27 cellular contexts compared by ENCODE assay signal in genomic region chr7:101450064-101450463, GRCh38.
"Had no signal": no experiment of that assay in that cellular context is flagged by ENCODE, and none has a peak within 500 bp of the region (broad histone marks: within the 10 kb centered on the region; RNA-seq: fewer than 3 reads in every experiment).

No MANE protein-coding gene starts in this region.

- FAIRE-seq: endothelial cell of umbilical vein had no signal

- H2AFZ ChIP-seq: hepatocyte had no signal

- H3K27ac ChIP-seq: breast epithelium, gastroesophageal sphincter, hepatocyte, neutrophil, ovary, right lobe of liver, skin epidermis, stomach, thyroid gland had no signal

- H3K9me3 Mint-ChIP-seq: activated naive CD8-positive, alpha-beta T cell treated with anti-CD3 and anti-CD28 coated beads, Interleukin-2, amount 50 U/mL, for 24 hours; mesothelial cell of epicardium; naive B cell; nephron progenitor cell had no signal

- DNase-seq: activated CD4-positive, alpha-beta T cell treated with anti-CD3 and anti-CD28 coated beads for 4 hours; activated CD4-positive, alpha-beta T cell treated with anti-CD3 and anti-CD28 coated beads, Interleukin-2, amount 50 U/mL, for 4 hours; activated CD8-positive, alpha-beta memory T cell treated with anti-CD3 and anti-CD28 coated beads, Interleukin-2, amount 50 U/mL, for 4 hours; activated gamma-delta T cell; activated naive CD4-positive, alpha-beta T cell treated with anti-CD3 and anti-CD28 coated beads, Interleukin-2, amount 50 U/mL, for 16 hours; activated naive CD8-positive, alpha-beta T cell treated with anti-CD3 and anti-CD28 coated beads, Interleukin-2, amount 50 U/mL, for 24 hours; activated T-cell treated with anti-CD3 and anti-CD28 coated beads, Interleukin-2, amount 50 U/mL, for 1 hour; amygdala; central memory CD4-positive, alpha-beta T cell; islet precursor cell; left cardiac atrium; mammary epithelial cell; naive B cell; nephron progenitor cell; ovary; right lobe of liver; stimulated activated CD4-positive, alpha-beta T cell treated with anti-CD3 and anti-CD28 coated beads, Interleukin-12 subunit alpha, Interleukin-12 subunit beta, amount 100 ng/mL, for 4 hours; stimulated activated CD4-positive, alpha-beta T cell treated with anti-CD3 and anti-CD28 coated beads, Interleukin-4, amount 100 ng/mL, for 1 hour; stomach; thyroid gland had no signal

- H3K36me3 ChIP-seq: breast epithelium, gastroesophageal sphincter, neutrophil, ovary, right lobe of liver, stomach, thyroid gland had no signal

- H3K27ac Mint-ChIP-seq: activated naive CD8-positive, alpha-beta T cell treated with anti-CD3 and anti-CD28 coated beads, Interleukin-2, amount 50 U/mL, for 24 hours; mesothelial cell of epicardium had no signal

- H3K9me3 ChIP-seq: breast epithelium, gastroesophageal sphincter, neutrophil, ovary, right lobe of liver, stomach, thyroid gland had no signal

- H3K4me1 ChIP-seq: breast epithelium, gastroesophageal sphincter, right lobe of liver, stomach, thyroid gland had no signal

- H3K27me3 ChIP-seq: breast epithelium, hepatocyte, neutrophil, ovary, right lobe of liver, thyroid gland had no signal

- H3K4me3 ChIP-seq: breast epithelium, gastroesophageal sphincter, hepatocyte, ovary, right lobe of liver, skin epidermis, stomach, thyroid gland had no signal

- H3K36me3 Mint-ChIP-seq: naive B cell had no signal

- ATAC-seq: activated naive CD8-positive, alpha-beta T cell treated with anti-CD3 and anti-CD28 coated beads, Interleukin-2, amount 50 U/mL, for 24 hours; gastroesophageal sphincter; left cardiac atrium; right lobe of liver had no signal

- H3K79me2 ChIP-seq: hepatocyte had no signal

- H3K4me2 ChIP-seq: hepatocyte had no signal
